In genomic region chr6:42385339-42385738, GRCh38 we compare ENCODE assay signal across 21 cellular contexts.
DNase-seq lines count a peak whose midpoint lies in the region; ATAC-seq lines count a peak whose summit lies in the region.
"Had no signal": no experiment of that assay in that cellular context is flagged by ENCODE, and none has a peak within 500 bp of the region (broad histone marks: within the 10 kb centered on the region; RNA-seq: fewer than 3 reads in every experiment).

No MANE protein-coding gene starts in this region.

- no peak for DNase-seq in activated T-cell treated with anti-CD3 and anti-CD28 coated beads, Interleukin-2, amount 50 U/mL, for 24 hours
- no peak for DNase-seq in activated T-cell treated with anti-CD3 and anti-CD28 coated beads, Interleukin-2, amount 50 U/mL, for 4 hours
- no peak for DNase-seq in CD8-positive, alpha-beta memory T cell
- DNase-seq in activated T-helper 2 cell treated with anti-CD3 and anti-CD28 coated beads, Interferon-gamma antibody, Interleukin-2, Interleukin-4, amounts not matched to agents 10 μg/mL and 5 μg/mL and 100 μg/mL, durations not matched to agents 14 hours and 24 hours and 36 hours (ENCODE audit: low spot score): no peak
- DNase-seq in stimulated activated effector memory CD8-positive, alpha-beta T cell treated with anti-CD3 and anti-CD28 coated beads, Interleukin-12 subunit alpha, Interleukin-12 subunit beta, amount 100 ng/mL, for 72 hours (ENCODE audit: low spot score in 2 of 2): no peak
- DNase-seq in kidney glomerular epithelial cell (lab: John Stamatoyannopoulos, UW): no peak
- DNase-seq: CD4-positive, alpha-beta memory T cell; DMS 273 treated with DMSO at 0.1 percent for 48 hours; DND-41; NCI-H1092; NCI-H1417 treated with DMSO at 0.1 percent for 48 hours; NCI-H1694 treated with DMSO at 0.1 percent for 48 hours; NCI-H2081; NCI-H2227 treated with DMSO at 0.1 percent for 48 hours; NCI-H69; Peyer's patch; SIG-M5 had no signal

- H3K27ac Mint-ChIP-seq in activated T-cell treated with anti-CD3 and anti-CD28 coated beads, Interleukin-2, amount 50 U/mL, for 24 hours: peak overlapping the region; percentile 50
- H3K27ac Mint-ChIP-seq in CD8-positive, alpha-beta memory T cell: peak overlapping the region in 6 of 8 donors; percentile 10 to 77 (median 56)
- peak overlapping the region; percentile 10 for H3K27ac Mint-ChIP-seq in activated T-helper 2 cell treated with anti-CD3 and anti-CD28 coated beads, Interferon-gamma antibody, Interleukin-2, Interleukin-4, amounts not matched to agents 10 μg/mL and 5 μg/mL and 100 μg/mL, durations not matched to agents 14 hours and 24 hours and 36 hours
- H3K27ac Mint-ChIP-seq in stimulated activated effector memory CD8-positive, alpha-beta T cell treated with anti-CD3 and anti-CD28 coated beads, Interleukin-12 subunit alpha, Interleukin-12 subunit beta, amount 100 ng/mL, for 72 hours: peak overlapping the region; percentile 23

- no peaks in the 10 kb centered on the region for H3K27me3 ChIP-seq in CD8-positive, alpha-beta memory T cell (ENCODE audit: insufficient read depth, low read length, poor library complexity, severe bottlenecking)
- H3K27me3 ChIP-seq: BLaER1, Peyer's patch had no signal

- no peaks in the 10 kb centered on the region for H3K36me3 ChIP-seq in CD8-positive, alpha-beta memory T cell (ENCODE audit: insufficient read depth, low read length)
- H3K36me3 ChIP-seq: Peyer's patch had no signal

- no peak overlapping the region for H3K4me3 Mint-ChIP-seq in activated T-cell treated with anti-CD3 and anti-CD28 coated beads, Interleukin-2, amount 50 U/mL, for 24 hours
- no peak overlapping the region for H3K4me3 Mint-ChIP-seq in activated T-cell treated with anti-CD3 and anti-CD28 coated beads, Interleukin-2, amount 50 U/mL, for 4 hours
- H3K4me3 Mint-ChIP-seq in CD8-positive, alpha-beta memory T cell: peak overlapping the region in 2 of 7 donors; percentile 26 to 36
- H3K4me3 Mint-ChIP-seq in activated T-helper 2 cell treated with anti-CD3 and anti-CD28 coated beads, Interferon-gamma antibody, Interleukin-2, Interleukin-4, amounts not matched to agents 10 μg/mL and 5 μg/mL and 100 μg/mL, durations not matched to agents 14 hours and 24 hours and 36 hours (ENCODE audit: low read depth): no peak overlapping the region
- H3K4me3 Mint-ChIP-seq in stimulated activated effector memory CD8-positive, alpha-beta T cell treated with anti-CD3 and anti-CD28 coated beads, Interleukin-12 subunit alpha, Interleukin-12 subunit beta, amount 100 ng/mL, for 72 hours: no peak overlapping the region

- POLR2A ChIA-PET in CD8-positive, alpha-beta memory T cell (lab: Charles Lee): interaction anchor here (1.0 to 1.2 kb wide), 2 partner anchors 18 to 103 kb away, joined by 3 to 4 read pairs; no protein-coding TSS in a partner anchor

- H3K4me1 ChIP-seq in CD8-positive, alpha-beta memory T cell (ENCODE audit: insufficient read depth, low read length): peaks cover 56% of the 10 kb centered on the region

- H3K9me3 Mint-ChIP-seq in activated T-cell treated with anti-CD3 and anti-CD28 coated beads, Interleukin-2, amount 50 U/mL, for 24 hours: no peaks in the 10 kb centered on the region
- no peaks in the 10 kb centered on the region for H3K9me3 Mint-ChIP-seq in activated T-cell treated with anti-CD3 and anti-CD28 coated beads, Interleukin-2, amount 50 U/mL, for 4 hours
- H3K9me3 Mint-ChIP-seq in CD8-positive, alpha-beta memory T cell: no peaks in the 10 kb centered on the region
- H3K9me3 Mint-ChIP-seq in activated T-helper 2 cell treated with anti-CD3 and anti-CD28 coated beads, Interferon-gamma antibody, Interleukin-2, Interleukin-4, amounts not matched to agents 10 μg/mL and 5 μg/mL and 100 μg/mL, durations not matched to agents 14 hours and 24 hours and 36 hours: no peaks in the 10 kb centered on the region
- H3K9me3 Mint-ChIP-seq in stimulated activated effector memory CD8-positive, alpha-beta T cell treated with anti-CD3 and anti-CD28 coated beads, Interleukin-12 subunit alpha, Interleukin-12 subunit beta, amount 100 ng/mL, for 72 hours: no peaks in the 10 kb centered on the region
- H3K9me3 Mint-ChIP-seq: CD4-positive, alpha-beta memory T cell had no signal

- intact Hi-C loops in activated T-helper 2 cell treated with anti-CD3 and anti-CD28 coated beads, Interferon-gamma antibody, Interleukin-2, Interleukin-4, amounts not matched to agents 10 μg/mL and 5 μg/mL and 100 μg/mL, durations not matched to agents 14 hours and 24 hours and 36 hours (cut with micrococcal nuclease): no loop called here

- CTCF ChIA-PET in CD8-positive, alpha-beta memory T cell (lab: Charles Lee): interaction anchor here (1.3 to 1.5 kb wide), 2 partner anchors 17 to 162 kb away, joined by 4 to 5 read pairs; no protein-coding TSS in a partner anchor

- no peak for ATAC-seq in activated T-cell treated with anti-CD3 and anti-CD28 coated beads, Interleukin-2, amount 50 U/mL, for 4 hours
- ATAC-seq in stimulated activated effector memory CD8-positive, alpha-beta T cell treated with anti-CD3 and anti-CD28 coated beads, Interleukin-12 subunit alpha, Interleukin-12 subunit beta, amount 100 ng/mL, for 72 hours: no peak
- no peak for ATAC-seq in GM21390 (IDR thresholded peaks at IDR 0.05; ENCODE audit: unreplicated experiment)

- H3K9me3 ChIP-seq in CD8-positive, alpha-beta memory T cell (ENCODE audit: low read length): no peaks in the 10 kb centered on the region
- H3K9me3 ChIP-seq: BLaER1, Peyer's patch had no signal

- H3K4me3 ChIP-seq in CD8-positive, alpha-beta memory T cell (ENCODE audit: low read length): no peak overlapping the region
- H3K4me3 ChIP-seq: BLaER1, Peyer's patch, SK-N-MC had no signal

- peaks cover 4% of the 10 kb centered on the region for H3K36me3 Mint-ChIP-seq in activated T-cell treated with anti-CD3 and anti-CD28 coated beads, Interleukin-2, amount 50 U/mL, for 24 hours (ENCODE audit: low read depth)
- H3K36me3 Mint-ChIP-seq in activated T-cell treated with anti-CD3 and anti-CD28 coated beads, Interleukin-2, amount 50 U/mL, for 4 hours (ENCODE audit: insufficient read depth): peaks cover 3% of the 10 kb centered on the region
- peaks cover 5 to 11% (median 6%) of the 10 kb centered on the region in 3 donors for H3K36me3 Mint-ChIP-seq in CD8-positive, alpha-beta memory T cell
- H3K36me3 Mint-ChIP-seq in activated T-helper 2 cell treated with anti-CD3 and anti-CD28 coated beads, Interferon-gamma antibody, Interleukin-2, Interleukin-4, amounts not matched to agents 10 μg/mL and 5 μg/mL and 100 μg/mL, durations not matched to agents 14 hours and 24 hours and 36 hours (ENCODE audit: low read depth): peaks cover 10% of the 10 kb centered on the region
- peaks cover 17% of the 10 kb centered on the region for H3K36me3 Mint-ChIP-seq in stimulated activated effector memory CD8-positive, alpha-beta T cell treated with anti-CD3 and anti-CD28 coated beads, Interleukin-12 subunit alpha, Interleukin-12 subunit beta, amount 100 ng/mL, for 72 hours

- no peak overlapping the region for H3K27ac ChIP-seq in CD8-positive, alpha-beta memory T cell (ENCODE audit: low read depth, low read length)
- H3K27ac ChIP-seq: BLaER1, HL-60, Peyer's patch, SK-N-MC had no signal

- H3K27me3 Mint-ChIP-seq in activated T-cell treated with anti-CD3 and anti-CD28 coated beads, Interleukin-2, amount 50 U/mL, for 24 hours: no peaks in the 10 kb centered on the region
- H3K27me3 Mint-ChIP-seq in activated T-cell treated with anti-CD3 and anti-CD28 coated beads, Interleukin-2, amount 50 U/mL, for 4 hours (ENCODE audit: low read depth): no peaks in the 10 kb centered on the region
- no peaks in the 10 kb centered on the region for H3K27me3 Mint-ChIP-seq in CD8-positive, alpha-beta memory T cell
- no peaks in the 10 kb centered on the region for H3K27me3 Mint-ChIP-seq in activated T-helper 2 cell treated with anti-CD3 and anti-CD28 coated beads, Interferon-gamma antibody, Interleukin-2, Interleukin-4, amounts not matched to agents 10 μg/mL and 5 μg/mL and 100 μg/mL, durations not matched to agents 14 hours and 24 hours and 36 hours (ENCODE audit: low read depth)
- H3K27me3 Mint-ChIP-seq: CD4-positive, alpha-beta memory T cell had no signal

- peaks cover 95% of the 10 kb centered on the region for H3K4me1 Mint-ChIP-seq in activated T-cell treated with anti-CD3 and anti-CD28 coated beads, Interleukin-2, amount 50 U/mL, for 24 hours (ENCODE audit: low read depth)
- H3K4me1 Mint-ChIP-seq in activated T-cell treated with anti-CD3 and anti-CD28 coated beads, Interleukin-2, amount 50 U/mL, for 4 hours (ENCODE audit: low read depth): peaks cover 78% of the 10 kb centered on the region
- H3K4me1 Mint-ChIP-seq in CD8-positive, alpha-beta memory T cell: peaks cover 77 to 97% (median 90%) of the 10 kb centered on the region in 3 donors
- H3K4me1 Mint-ChIP-seq in activated T-helper 2 cell treated with anti-CD3 and anti-CD28 coated beads, Interferon-gamma antibody, Interleukin-2, Interleukin-4, amounts not matched to agents 10 μg/mL and 5 μg/mL and 100 μg/mL, durations not matched to agents 14 hours and 24 hours and 36 hours (ENCODE audit: low read depth): peaks cover 76% of the 10 kb centered on the region
- H3K4me1 Mint-ChIP-seq in stimulated activated effector memory CD8-positive, alpha-beta T cell treated with anti-CD3 and anti-CD28 coated beads, Interleukin-12 subunit alpha, Interleukin-12 subunit beta, amount 100 ng/mL, for 72 hours: peaks cover 88% of the 10 kb centered on the region
